In the genomic region with DNA sequence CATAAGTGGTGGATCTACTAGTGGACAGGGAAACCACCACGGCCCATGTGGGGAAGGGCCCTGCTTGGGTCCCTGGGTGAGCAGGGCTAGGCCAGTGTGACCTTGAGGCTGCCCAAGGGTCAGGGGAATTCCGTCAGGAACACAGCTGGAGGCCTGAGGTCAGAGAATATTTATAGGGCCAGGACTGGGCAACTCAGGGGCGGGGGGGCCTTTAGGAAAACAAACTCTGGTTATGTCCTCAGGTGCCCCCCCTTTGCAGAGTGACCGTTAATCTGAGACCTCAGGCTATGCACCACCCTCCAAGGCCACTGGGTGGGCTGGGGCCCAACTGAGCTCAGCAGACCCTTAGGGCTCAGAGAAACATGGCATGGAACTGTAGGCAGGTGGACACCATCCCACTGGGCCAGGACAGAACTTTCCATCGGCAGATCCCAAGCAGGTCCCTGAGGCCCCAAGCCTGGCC, we compare ENCODE assay signal across 1 cellular context.
TF ChIP-seq lines count a peak whose summit lies in the region.

No MANE protein-coding gene starts in this region.

TF ChIP-seq in IMR-90, 13 proteins besides CTCF, POLR2A, EP300 and RAD21 (continued from another document):
- TF ChIP-seq, protein P1, sequence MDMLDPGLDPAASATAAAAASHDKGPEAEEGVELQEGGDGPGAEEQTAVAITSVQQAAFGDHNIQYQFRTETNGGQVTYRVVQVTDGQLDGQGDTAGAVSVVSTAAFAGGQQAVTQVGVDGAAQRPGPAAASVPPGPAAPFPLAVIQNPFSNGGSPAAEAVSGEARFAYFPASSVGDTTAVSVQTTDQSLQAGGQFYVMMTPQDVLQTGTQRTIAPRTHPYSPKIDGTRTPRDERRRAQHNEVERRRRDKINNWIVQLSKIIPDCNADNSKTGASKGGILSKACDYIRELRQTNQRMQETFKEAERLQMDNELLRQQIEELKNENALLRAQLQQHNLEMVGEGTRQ (IDR thresholded peaks at IDR 0.05; ENCODE audit: low read depth, low read length) = no peak
- no peak for TF ChIP-seq CEBPB (IDR thresholded peaks at IDR 0.05; ENCODE audit: low read depth, low read length)
- no peak for TF ChIP-seq MAFK (IDR thresholded peaks at IDR 0.05; ENCODE audit: low read depth, low read length)
- no peak for TF ChIP-seq CHD1 (IDR thresholded peaks at IDR 0.05; ENCODE audit: low read depth, low read length)
- no peak for TF ChIP-seq SMC3 (IDR thresholded peaks at IDR 0.05; ENCODE audit: low read depth, low read length)
- TF ChIP-seq RCOR1 (IDR thresholded peaks at IDR 0.05; ENCODE audit: insufficient replicate concordance, low read length) = no peak
- TF ChIP-seq ELK1 (IDR thresholded peaks at IDR 0.05; ENCODE audit: borderline replicate concordance, low read depth, low read length) = no peak
- no peak for TF ChIP-seq RFX5 (IDR thresholded peaks at IDR 0.05; ENCODE audit: low read depth, low read length)
- TF ChIP-seq MXI1 (IDR thresholded peaks at IDR 0.05; ENCODE audit: borderline replicate concordance, low read depth, low read length) = no peak
- TF ChIP-seq BHLHE40 (IDR thresholded peaks at IDR 0.05; ENCODE audit: low read depth, low read length) = no peak
- no peak for TF ChIP-seq NFE2L2 (IDR thresholded peaks at IDR 0.05; ENCODE audit: low read depth, low read length)
TF ChIP-seq in IMR-90: peak in this region for 0.
